ENCODE assay signal across 1 cellular context in genomic region chr6:30515967-30516753, GRCh38.
TF ChIP-seq lines count a peak whose summit lies in the region.

No MANE protein-coding gene starts in this region.

TF ChIP-seq in IMR-90, 13 proteins besides CTCF, POLR2A, EP300 and RAD21:
- 0 out of 2 replicates have a peak, but pooled peaks have one; percentile 50 for TF ChIP-seq RFX5 (IDR thresholded peaks at IDR 0.05; ENCODE audit: low read depth, low read length)
- peak; percentile 98 for TF ChIP-seq CEBPB (IDR thresholded peaks at IDR 0.05; ENCODE audit: low read depth, low read length)
- no peak for TF ChIP-seq USF2 (IDR thresholded peaks at IDR 0.05; ENCODE audit: low read depth, low read length)
